In genomic region chr2:216215991-216216390, GRCh38 we compare ENCODE assay signal across 11 cellular contexts.
DNase-seq lines count a peak whose midpoint lies in the region; ATAC-seq and TF ChIP-seq lines count a peak whose summit lies in the region.
"Had no signal": no experiment of that assay in that cellular context is flagged by ENCODE, and none has a peak within 500 bp of the region (broad histone marks: within the 10 kb centered on the region; RNA-seq: fewer than 3 reads in every experiment).

No MANE protein-coding gene starts in this region.

- 80 to 82% methylated on average over 3 of the region's 3 CpGs for WGBS in upper lobe of left lung, 2 donors

- H3K27ac Mint-ChIP-seq in WTC11, result no peak overlapping the region

- no peaks in the 10 kb centered on the region for H3K36me3 Mint-ChIP-seq in WTC11

- no peaks in the 10 kb centered on the region for H3K9me3 ChIP-seq in upper lobe of left lung
- H3K9me3 ChIP-seq: colonic mucosa had no signal

- H3K4me3 ChIP-seq in HL-60 (replicated peaks; ENCODE audit: insufficient read depth, low read length), result no peak overlapping the region
- H3K4me3 ChIP-seq in upper lobe of left lung, result no peak overlapping the region
- H3K4me3 ChIP-seq: colonic mucosa, SK-N-MC had no signal

- no peaks in the 10 kb centered on the region for H3K27me3 Mint-ChIP-seq in WTC11 (ENCODE audit: low read depth)

- H3K27ac ChIP-seq in HL-60 (replicated peaks), result no peak overlapping the region
- H3K27ac ChIP-seq in upper lobe of left lung, result peak overlapping the region in 2 of 4 donors; percentile 3 to 71
- H3K27ac ChIP-seq: colonic mucosa, SK-N-MC had no signal

- no peak for TF ChIP-seq POLR2A in upper lobe of left lung (IDR thresholded peaks at IDR 0.05)

- TF ChIP-seq CTCF in HL-60 (IDR thresholded peaks at IDR 0.05; ENCODE audit: insufficient read depth, low read length) (peak; percentile 6), WTC11 (IDR thresholded peaks at IDR 0.05) (peak; percentile 56; the same call in 1 of the 2 replicates), upper lobe of left lung (IDR thresholded peaks at IDR 0.05) (peak in 1 of 6 experiments; percentile 18)

- no peak overlapping the region for H3K4me3 Mint-ChIP-seq in WTC11

- TF ChIP-seq EP300 in upper lobe of left lung (IDR thresholded peaks at IDR 0.05), result no peak

- CTCF ChIA-PET in WTC11 (lab: Charles Lee), result interaction anchor here (0.6 to 1.2 kb wide), 7 partner anchors 28 to 283 kb away, joined by 3 to 6 read pairs (median 5); partner anchors contain the start of gene RPL37A

- peak; percentile 75 for ATAC-seq in WTC11
- peak; percentile 65 for ATAC-seq in left lobe of liver
- no peak for ATAC-seq in upper lobe of left lung (ENCODE audit: low FRiP score in 2 of 2)
- no peak for ATAC-seq in GM18498 (IDR thresholded peaks at IDR 0.05; ENCODE audit: unreplicated experiment)
- ATAC-seq in HG03139 (IDR thresholded peaks at IDR 0.05; ENCODE audit: unreplicated experiment), result no peak
- ATAC-seq: right cardiac atrium had no signal

- H3K4me1 ChIP-seq in upper lobe of left lung, result peaks cover 12 to 23% (median 15%) of the 10 kb centered on the region in 4 donors
- H3K4me1 ChIP-seq: colonic mucosa had no signal

- H3K9me3 Mint-ChIP-seq in WTC11, result no peaks in the 10 kb centered on the region

- no peaks in the 10 kb centered on the region for H3K36me3 ChIP-seq in upper lobe of left lung
- H3K36me3 ChIP-seq: colonic mucosa had no signal

- 0 out of 2 replicates have a peak, but pooled peaks cover 2% of the 10 kb centered on the region for H3K4me1 Mint-ChIP-seq in WTC11

- DNase-seq in Daoy (ENCODE audit: low read depth) (peak; percentile 18), HL-60 (ENCODE audit: low read depth in 1 of 2, low spot score in 1 of 2) (peak in 1 of 2 experiments; percentile 10), WTC11 (ENCODE audit: low spot score) (no peak), left lobe of liver (ENCODE audit: low spot score) (no peak), upper lobe of left lung (no peak), AG08395 (ENCODE audit: low spot score) (no peak)
- DNase-seq: colonic mucosa, right cardiac atrium had no signal

- POLR2A ChIA-PET in WTC11 (lab: Charles Lee), result no interaction called here

- H3K27me3 ChIP-seq in HL-60 (ENCODE audit: insufficient read depth, poor library complexity, severe bottlenecking) (no peaks in the 10 kb centered on the region), upper lobe of left lung (no peaks in the 10 kb centered on the region)
- H3K27me3 ChIP-seq: colonic mucosa had no signal

TF ChIP-seq in WTC11, 78 proteins besides CTCF, POLR2A, EP300 and RAD21:
- no peak for TF ChIP-seq TP53 (CRISPR knock-in tag; IDR thresholded peaks at IDR 0.05)
- TF ChIP-seq FOXP4 (CRISPR knock-in tag; IDR thresholded peaks at IDR 0.05), result no peak
- no peak for TF ChIP-seq ZNF232 (CRISPR knock-in tag; IDR thresholded peaks at IDR 0.05)
- TF ChIP-seq JUN (CRISPR knock-in tag; IDR thresholded peaks at IDR 0.05), result no peak
- TF ChIP-seq SMAD3 (CRISPR knock-in tag; IDR thresholded peaks at IDR 0.05; ENCODE audit: borderline replicate concordance), result no peak
- no peak for TF ChIP-seq FOXJ3 (CRISPR knock-in tag; IDR thresholded peaks at IDR 0.05; ENCODE audit: borderline replicate concordance)
- no peak for TF ChIP-seq ZNF425 (CRISPR knock-in tag; conservative IDR thresholded peaks at IDR 0.05)
- TF ChIP-seq ZNF121 (CRISPR knock-in tag; IDR thresholded peaks at IDR 0.05), result no peak

Comparison
In these comparisons a context has a peak if more than half of its experiments do, and no peak if none do; other contexts are left out.
1. ATAC-seq: peak in WTC11 (single experiment) and left lobe of liver (single experiment); none in upper lobe of left lung (0 of 2), GM18498 (single experiment) and HG03139 (single experiment).